16 cellular contexts compared by ENCODE assay signal in the genomic region with DNA sequence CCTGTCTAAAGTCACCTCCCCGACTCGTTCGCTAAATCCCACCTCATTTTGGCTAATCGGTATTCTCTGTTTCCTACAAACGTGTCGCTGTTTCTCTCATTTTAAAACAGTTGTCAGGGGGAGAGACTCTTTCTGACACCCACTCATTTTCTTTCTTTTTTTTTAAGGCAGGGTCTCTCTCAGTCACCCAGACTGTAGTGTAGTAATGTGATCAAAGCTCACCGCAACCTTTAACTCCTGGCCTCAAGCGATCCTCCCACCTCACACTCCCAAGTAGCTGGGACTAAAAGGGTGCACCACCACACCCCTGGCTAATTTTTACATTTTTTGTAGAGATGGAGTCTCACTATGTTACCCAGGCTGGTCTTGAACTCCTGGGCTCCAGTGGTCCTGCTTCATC. TPM values are rescaled to one million over a fixed set of nuclear protein-coding genes. Genes with fewer than 3 reads are reported as not detected.
DNase-seq lines count a peak whose midpoint lies in the region; ATAC-seq and TF ChIP-seq lines count a peak whose summit lies in the region.
"Had no signal": no experiment of that assay in that cellular context is flagged by ENCODE, and none has a peak within 500 bp of the region (broad histone marks: within the 10 kb centered on the region; RNA-seq: fewer than 3 reads in every experiment).

No MANE protein-coding gene starts in this region.

- H3K4me1 Mint-ChIP-seq in activated T-cell treated with anti-CD3 and anti-CD28 coated beads, Interleukin-2, amount 50 U/mL, for 24 hours (ENCODE audit: low read depth) = peaks cover 52% of the 10 kb centered on the region
- peaks cover 34% of the 10 kb centered on the region for H3K4me1 Mint-ChIP-seq in activated B cell treated with CpG ODN at 0.5 μM for 24 hours
- peaks cover 47% of the 10 kb centered on the region for H3K4me1 Mint-ChIP-seq in central memory CD8-positive, alpha-beta T cell
- H3K4me1 Mint-ChIP-seq in stimulated activated naive B cell treated with anti-CD40 and anti-IgM and Interleukin-4, amounts not matched to agents 10 μg/mL and 1 μg/mL and 100 μg/mL, for 72 hours = peaks cover 27 to 75% of the 10 kb centered on the region in 2 donors

- H3K27ac Mint-ChIP-seq in activated T-cell treated with anti-CD3 and anti-CD28 coated beads, Interleukin-2, amount 50 U/mL, for 24 hours = peak overlapping the region; percentile 22
- H3K27ac Mint-ChIP-seq in activated B cell treated with CpG ODN at 0.5 μM for 24 hours = peak overlapping the region; percentile 1
- H3K27ac Mint-ChIP-seq in central memory CD8-positive, alpha-beta T cell (ENCODE audit: low read depth) = peak overlapping the region; percentile 2
- peak overlapping the region; percentile 60 for H3K27ac Mint-ChIP-seq in stimulated activated naive B cell treated with anti-CD40 and anti-IgM and Interleukin-4, amounts not matched to agents 10 μg/mL and 1 μg/mL and 100 μg/mL, for 72 hours
- H3K27ac Mint-ChIP-seq: CD8-positive, alpha-beta T cell had no signal

- POLR2A ChIA-PET in activated B cell treated with CpG ODN at 0.5 μM for 24 hours (lab: Charles Lee) = no interaction called here

- peaks cover 49% of the 10 kb centered on the region for H3K36me3 Mint-ChIP-seq in activated T-cell treated with anti-CD3 and anti-CD28 coated beads, Interleukin-2, amount 50 U/mL, for 24 hours (ENCODE audit: low read depth)
- H3K36me3 Mint-ChIP-seq in activated B cell treated with CpG ODN at 0.5 μM for 24 hours (ENCODE audit: low read depth) = peaks cover 23% of the 10 kb centered on the region
- peaks cover 2% of the 10 kb centered on the region for H3K36me3 Mint-ChIP-seq in central memory CD8-positive, alpha-beta T cell (ENCODE audit: insufficient read depth)
- peaks cover 15 to 25% of the 10 kb centered on the region in 2 donors for H3K36me3 Mint-ChIP-seq in stimulated activated naive B cell treated with anti-CD40 and anti-IgM and Interleukin-4, amounts not matched to agents 10 μg/mL and 1 μg/mL and 100 μg/mL, for 72 hours

- no peaks in the 10 kb centered on the region for H3K9me3 Mint-ChIP-seq in activated T-cell treated with anti-CD3 and anti-CD28 coated beads, Interleukin-2, amount 50 U/mL, for 24 hours
- no peaks in the 10 kb centered on the region for H3K9me3 Mint-ChIP-seq in activated B cell treated with CpG ODN at 0.5 μM for 24 hours
- H3K9me3 Mint-ChIP-seq in central memory CD8-positive, alpha-beta T cell = no peaks in the 10 kb centered on the region
- no peaks in the 10 kb centered on the region for H3K9me3 Mint-ChIP-seq in stimulated activated naive B cell treated with anti-CD40 and anti-IgM and Interleukin-4, amounts not matched to agents 10 μg/mL and 1 μg/mL and 100 μg/mL, for 72 hours
- H3K9me3 Mint-ChIP-seq: CD8-positive, alpha-beta T cell had no signal

- no peak for DNase-seq in activated T-cell treated with anti-CD3 and anti-CD28 coated beads, Interleukin-2, amount 50 U/mL, for 24 hours
- DNase-seq in activated T-cell treated with anti-CD3 and anti-CD28 coated beads for 4 hours (no peak), activated B cell treated with CpG ODN at 0.5 μM for 24 hours (no peak), KG1 (lab: John Stamatoyannopoulos, UW) (no peak), AG20443 (ENCODE audit: low spot score) (no peak)
- DNase-seq in central memory CD8-positive, alpha-beta T cell (ENCODE audit: low spot score in 2 of 2) = no peak
- no peak for DNase-seq in stimulated activated naive B cell treated with anti-CD40 and anti-IgM and Interleukin-4, amounts not matched to agents 10 μg/mL and 1 μg/mL and 100 μg/mL, for 72 hours
- no peak for DNase-seq in stimulated activated CD8-positive, alpha-beta memory T cell treated with anti-CD3 and anti-CD28 coated beads, Interleukin-4, amount 100 ng/mL, for 48 hours
- DNase-seq: Calu3; CD8-positive, alpha-beta T cell; GF-D8; GOT3; NCI-H1105; NCI-H2081; NCI-H2171 treated with DMSO at 0.1 percent for 48 hours had no signal

- no peak for TF ChIP-seq CTCF in activated B cell treated with CpG ODN at 0.5 μM for 24 hours (IDR thresholded peaks at IDR 0.05)

- CTCF ChIA-PET in activated B cell treated with CpG ODN at 0.5 μM for 24 hours (lab: Charles Lee) = interaction anchor here (0.7 kb wide), 1 partner anchor 1360 kb away, joined by 4 read pairs; no protein-coding TSS in a partner anchor

- intact Hi-C loops in activated B cell treated with CpG ODN at 0.5 μM for 24 hours (cut with micrococcal nuclease) = no loop called here

- H3K4me3 Mint-ChIP-seq in activated T-cell treated with anti-CD3 and anti-CD28 coated beads, Interleukin-2, amount 50 U/mL, for 24 hours = no peak overlapping the region
- no peak overlapping the region for H3K4me3 Mint-ChIP-seq in activated B cell treated with CpG ODN at 0.5 μM for 24 hours
- H3K4me3 Mint-ChIP-seq in central memory CD8-positive, alpha-beta T cell = no peak overlapping the region
- no peak overlapping the region for H3K4me3 Mint-ChIP-seq in stimulated activated naive B cell treated with anti-CD40 and anti-IgM and Interleukin-4, amounts not matched to agents 10 μg/mL and 1 μg/mL and 100 μg/mL, for 72 hours
- H3K4me3 Mint-ChIP-seq: CD8-positive, alpha-beta T cell had no signal

- no peaks in the 10 kb centered on the region for H3K27me3 Mint-ChIP-seq in activated T-cell treated with anti-CD3 and anti-CD28 coated beads, Interleukin-2, amount 50 U/mL, for 24 hours
- no peaks in the 10 kb centered on the region for H3K27me3 Mint-ChIP-seq in activated B cell treated with CpG ODN at 0.5 μM for 24 hours
- no peaks in the 10 kb centered on the region for H3K27me3 Mint-ChIP-seq in central memory CD8-positive, alpha-beta T cell
- H3K27me3 Mint-ChIP-seq in stimulated activated naive B cell treated with anti-CD40 and anti-IgM and Interleukin-4, amounts not matched to agents 10 μg/mL and 1 μg/mL and 100 μg/mL, for 72 hours = no peaks in the 10 kb centered on the region

- ATAC-seq in activated B cell treated with CpG ODN at 0.5 μM for 24 hours (ENCODE audit: low read depth) = no peak
- ATAC-seq in central memory CD8-positive, alpha-beta T cell (replicated peaks; ENCODE audit: extremely low read depth, poor library complexity, severe bottlenecking) = no peak
- ATAC-seq in stimulated activated naive B cell treated with anti-CD40 and anti-IgM and Interleukin-4, amounts not matched to agents 10 μg/mL and 1 μg/mL and 100 μg/mL, for 72 hours (replicated peaks) = no peak
- ATAC-seq: CD8-positive, alpha-beta T cell; Panc1 had no signal

RNA-seq across cellular contexts. Expression of gene WDR20, which starts 19.1 kb away (rescaled TPM):
- total RNA-seq in activated B cell treated with CpG ODN at 0.5 μM for 24 hours = 41.1 and 42.3 TPM in 2 replicates

Comparison
In these comparisons a context has a peak if more than half of its experiments do, and no peak if none do; other contexts are left out.
1. H3K27ac Mint-ChIP-seq: peak in every context shown above with its lines; median percentile 60 in stimulated activated naive B cell treated with anti-CD40 and anti-IgM and Interleukin-4, amounts not matched to agents 10 μg/mL and 1 μg/mL and 100 μg/mL, for 72 hours; 22 in activated T-cell treated with anti-CD3 and anti-CD28 coated beads, Interleukin-2, amount 50 U/mL, for 24 hours; 2 in central memory CD8-positive, alpha-beta T cell; 1 in activated B cell treated with CpG ODN at 0.5 μM for 24 hours.